In the genomic region with DNA sequence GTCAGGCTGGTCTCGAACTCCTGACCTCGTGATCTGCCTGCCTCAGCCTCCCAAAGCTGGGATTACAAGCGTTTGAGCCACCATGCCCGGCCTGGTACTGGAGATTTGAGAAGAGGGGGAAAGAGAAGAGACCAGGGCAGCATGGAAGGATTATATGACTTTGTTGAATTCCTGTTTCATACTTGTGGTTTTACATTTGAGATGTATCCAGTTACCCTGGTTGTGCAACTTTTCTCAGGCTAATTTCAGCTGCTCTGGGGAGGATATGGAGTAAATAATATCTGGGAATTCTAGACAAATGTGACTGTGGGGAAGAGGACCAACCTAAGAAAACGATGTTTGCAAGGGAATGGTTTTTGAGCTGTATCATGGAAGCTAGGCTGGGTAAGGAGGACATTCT, we compare ENCODE assay signal across 18 cellular contexts.
A peak's percentile ranks its signal among the peaks of the same experiment; 100 is the strongest.
DNase-seq lines count a peak whose midpoint lies in the region; ATAC-seq and TF ChIP-seq lines count a peak whose summit lies in the region.
"Had no signal": no experiment of that assay in that cellular context is flagged by ENCODE, and none has a peak within 500 bp of the region (broad histone marks: within the 10 kb centered on the region; RNA-seq: fewer than 3 reads in every experiment).

No MANE protein-coding gene starts in this region.

- peaks cover 0 to 7% of the 10 kb centered on the region in 2 donors for H3K9me3 Mint-ChIP-seq in activated T-cell treated with anti-CD3 and anti-CD28 coated beads, Interleukin-2, amount 50 U/mL, for 72 hours

- DNase-seq in EL (peak; percentile 81), NCI-H226 (peak; percentile 57), fibroblast of gingiva (ENCODE audit: low read depth) (peak; percentile 92), skeletal muscle cell (ENCODE audit: low read depth) (peak; percentile 68), NCI-H2196 treated with DMSO at 0.1 percent for 48 hours (lab: John Stamatoyannopoulos, UW; ENCODE audit: unreplicated experiment) (no peak), tibial artery (no peak), stomach (no peak)
- no peak for DNase-seq in activated T-cell treated with anti-CD3 and anti-CD28 coated beads, Interleukin-2, amount 50 U/mL, for 72 hours
- DNase-seq: activated gamma-delta T cell treated with Interleukin-2 at 50 U/mL for 16 hours; central memory CD4-positive, alpha-beta T cell; head of caudate nucleus; mucosa of descending colon; NCI-H1092 treated with DMSO at 0.1 percent for 48 hours; pancreas; stimulated activated CD4-positive, alpha-beta T cell treated with anti-CD3 and anti-CD28 coated beads, Interleukin-12 subunit alpha, Interleukin-12 subunit beta, amount 100 ng/mL, for 4 hours had no signal

- no peaks in the 10 kb centered on the region for H3K4me1 ChIP-seq in tibial artery
- H3K4me1 ChIP-seq in stomach: no peaks in the 10 kb centered on the region
- H3K4me1 ChIP-seq: pancreas had no signal

- H3K4me3 ChIP-seq in skeletal muscle cell (ENCODE audit: low read depth, low read length) (no peak overlapping the region), tibial artery (no peak overlapping the region), stomach (no peak overlapping the region)
- H3K4me3 ChIP-seq: mucosa of descending colon, pancreas had no signal

- intact Hi-C loops in tibial artery (cut with DNase I; ENCODE audit: low total_unique reads) (no loop called here), stomach (cut with DNase I; ENCODE audit: low total_unique reads) (no loop called here)

- H3K4me3 Mint-ChIP-seq in activated T-cell treated with anti-CD3 and anti-CD28 coated beads, Interleukin-2, amount 50 U/mL, for 72 hours: no peak overlapping the region
- H3K4me3 Mint-ChIP-seq: CD14-positive monocyte had no signal

- no peaks in the 10 kb centered on the region for H3K36me3 Mint-ChIP-seq in activated T-cell treated with anti-CD3 and anti-CD28 coated beads, Interleukin-2, amount 50 U/mL, for 72 hours (ENCODE audit: insufficient read depth in 2 of 2)
- H3K36me3 Mint-ChIP-seq: CD14-positive monocyte had no signal

- no peak for TF ChIP-seq POLR2A in stomach (IDR thresholded peaks at IDR 0.05)

- no peaks in the 10 kb centered on the region for H3K4me1 Mint-ChIP-seq in activated T-cell treated with anti-CD3 and anti-CD28 coated beads, Interleukin-2, amount 50 U/mL, for 72 hours (ENCODE audit: low read depth)
- H3K4me1 Mint-ChIP-seq: CD14-positive monocyte had no signal

- H3K27me3 ChIP-seq in tibial artery (no peaks in the 10 kb centered on the region), stomach (no peaks in the 10 kb centered on the region)
- H3K27me3 ChIP-seq: pancreas had no signal

- no peak overlapping the region for H3K27ac Mint-ChIP-seq in activated T-cell treated with anti-CD3 and anti-CD28 coated beads, Interleukin-2, amount 50 U/mL, for 72 hours
- H3K27ac Mint-ChIP-seq: CD14-positive monocyte had no signal

- TF ChIP-seq EP300 in stomach (IDR thresholded peaks at IDR 0.05): no peak

- H3K36me3 ChIP-seq in tibial artery: no peaks in the 10 kb centered on the region
- H3K36me3 ChIP-seq in stomach: no peaks in the 10 kb centered on the region
- H3K36me3 ChIP-seq: pancreas had no signal

- TF ChIP-seq CTCF in tibial artery (IDR thresholded peaks at IDR 0.05) (no peak), stomach (IDR thresholded peaks at IDR 0.05) (no peak)

- no peaks in the 10 kb centered on the region for H3K27me3 Mint-ChIP-seq in activated T-cell treated with anti-CD3 and anti-CD28 coated beads, Interleukin-2, amount 50 U/mL, for 72 hours (ENCODE audit: low read depth)

- no peak for ATAC-seq in activated T-cell treated with anti-CD3 and anti-CD28 coated beads, Interleukin-2, amount 50 U/mL, for 72 hours (replicated peaks in 1 of 2)
- ATAC-seq: HepG2, mucosa of descending colon had no signal

- WGBS in stomach, 5 donors: 74 to 83% (median 78%) methylated on average over 5 of the region's 5 CpGs

- H3K27ac ChIP-seq in tibial artery: no peak overlapping the region
- H3K27ac ChIP-seq in stomach: no peak overlapping the region
- H3K27ac ChIP-seq: pancreas, VCaP had no signal

- H3K9me3 ChIP-seq in tibial artery (no peaks in the 10 kb centered on the region), stomach (no peaks in the 10 kb centered on the region)
- H3K9me3 ChIP-seq: mucosa of descending colon, pancreas had no signal

Comparison
In these comparisons a context has a peak if more than half of its experiments do, and no peak if none do; other contexts are left out.
1. DNase-seq: peak in EL (single experiment), NCI-H226 (single experiment), fibroblast of gingiva (single experiment) and skeletal muscle cell (single experiment); none in activated T-cell treated with anti-CD3 and anti-CD28 coated beads, Interleukin-2, amount 50 U/mL, for 72 hours (0 of 2), NCI-H2196 treated with DMSO at 0.1 percent for 48 hours (single experiment), tibial artery (0 of 2) and stomach (single experiment).